Comparison of ENCODE assay signal across 2 cellular contexts in genomic region chr2:210833403-210833802, GRCh38.
TF ChIP-seq lines count a peak whose summit lies in the region.

No MANE protein-coding gene starts in this region.

TF ChIP-seq in GM23338, 12 proteins besides CTCF, POLR2A, EP300 and RAD21 (continued from another document):
- TF ChIP-seq REST (IDR thresholded peaks at IDR 0.05; ENCODE audit: unreplicated experiment), result no peak
- no peak for TF ChIP-seq ZNF331 (CRISPR knock-in tag; IDR thresholded peaks at IDR 0.05; ENCODE audit: low read depth)
- TF ChIP-seq JUNB (IDR thresholded peaks at IDR 0.05; ENCODE audit: unreplicated experiment), result no peak
- TF ChIP-seq EZH2 (IDR thresholded peaks at IDR 0.05; ENCODE audit: low read depth, unreplicated experiment), result no peak
- TF ChIP-seq CREB1 (CRISPR knock-in tag; IDR thresholded peaks at IDR 0.05; ENCODE audit: low read depth), result no peak
- no peak for TF ChIP-seq POLR2AphosphoS5 (IDR thresholded peaks at IDR 0.05; ENCODE audit: low read depth)
- TF ChIP-seq ETS1 (IDR thresholded peaks at IDR 0.05), result no peak
- TF ChIP-seq NANOG (IDR thresholded peaks at IDR 0.05; ENCODE audit: borderline replicate concordance), result no peak
- TF ChIP-seq ZNF114 (CRISPR knock-in tag; IDR thresholded peaks at IDR 0.05), result no peak
- TF ChIP-seq ZNF462 (CRISPR knock-in tag; IDR thresholded peaks at IDR 0.05), result no peak
- no peak for TF ChIP-seq EZH2phosphoT487 (IDR thresholded peaks at IDR 0.05; ENCODE audit: unreplicated experiment)

TF ChIP-seq in WTC11, 78 proteins besides CTCF, POLR2A, EP300 and RAD21 (continued from another document):
- TF ChIP-seq CDX4 (CRISPR knock-in tag; IDR thresholded peaks at IDR 0.05; ENCODE audit: borderline replicate concordance) (no peak), ZBTB21 (CRISPR knock-in tag; IDR thresholded peaks at IDR 0.05; ENCODE audit: borderline replicate concordance) (no peak), MAX (CRISPR knock-in tag; IDR thresholded peaks at IDR 0.05) (no peak)
TF ChIP-seq in WTC11: peak in this region for 0.
